ENCODE assay signal across 20 cellular contexts in genomic region chr10:14502451-14502850, GRCh38.
A peak's percentile ranks its signal among the peaks of the same experiment; 100 is the strongest.
DNase-seq lines count a peak whose midpoint lies in the region; ATAC-seq, FAIRE-seq and TF ChIP-seq lines count a peak whose summit lies in the region.
"Had no signal": no experiment of that assay in that cellular context is flagged by ENCODE, and none has a peak within 500 bp of the region (broad histone marks: within the 10 kb centered on the region; RNA-seq: fewer than 3 reads in every experiment).

No MANE protein-coding gene starts in this region.

- no peak for TF ChIP-seq EP300 in GM12878 (IDR thresholded peaks at IDR 0.05; ENCODE audit: borderline replicate concordance in 1 of 2, control insufficient read depth in 1 of 2, low read depth in 2 of 2, low read length in 2 of 2)

- no peaks in the 10 kb centered on the region for H3K79me2 ChIP-seq in GM12878 (ENCODE audit: control insufficient read depth, insufficient read depth, low read length)

- RAD21 ChIA-PET in GM12878 (lab: Charles Lee; ENCODE audit: unreplicated experiment): interaction anchor here (0.6 to 2.5 kb wide), 4 partner anchors 10 to 335 kb away, joined by 3 to 14 read pairs (median 4); partner anchors contain the start of genes CDNF, HSPA14 and MSANTD7

- no peaks in the 10 kb centered on the region for H3K9me3 ChIP-seq in GM12878 (replicated peaks; ENCODE audit: control insufficient read depth, insufficient read depth, low read length)
- H3K9me3 ChIP-seq: SK-N-SH had no signal

- peak; percentile 4 for DNase-seq in AG10803 (ENCODE audit: low read depth)
- peak; percentile 44 for DNase-seq in NAMALWA (ENCODE audit: low spot score)
- no peak for DNase-seq in GM12878 (ENCODE audit: low read depth, low spot score)
- DNase-seq in neural crest cell (ENCODE audit: low read depth, low spot score): no peak
- no peak for DNase-seq in activated naive CD4-positive, alpha-beta T cell treated with Interleukin-2 at 50 U/mL for 16 hours
- DNase-seq in NCI-H69 (lab: John Stamatoyannopoulos, UW): no peak
- DNase-seq: COR-L47, KBM-7, NCI-H1048, NCI-H2081 treated with DMSO at 0.1 percent for 48 hours, NCI-H510A treated with DMSO at 0.1 percent for 48 hours, Right ventricle myocardium superior, SK-N-SH had no signal

- no peak overlapping the region for H3K9ac ChIP-seq in GM12878 (ENCODE audit: control insufficient read depth, insufficient read depth, low read length)
- H3K9ac ChIP-seq: SK-N-SH had no signal

- intact Hi-C loops in GM12878 (cut with micrococcal nuclease; ENCODE audit: unreplicated experiment): no loop called here

- H3K36me3 ChIP-seq in GM12878 (ENCODE audit: control insufficient read depth in 2 of 2, insufficient read depth in 2 of 2, low read length in 1 of 2): no peaks in the 10 kb centered on the region

- ATAC-seq in GM12878 (peak; percentile 15; the same call in 1 of the 3 replicates), GM21526 (IDR thresholded peaks at IDR 0.05; ENCODE audit: low FRiP score, unreplicated experiment) (no peak), HG03354 (IDR thresholded peaks at IDR 0.05; ENCODE audit: poor library complexity, severe bottlenecking, unreplicated experiment) (no peak)
- ATAC-seq: HCT116, Panc1 had no signal

- POLR2A ChIA-PET in GM12878 (lab: Charles Lee): no interaction called here

- SMC1A ChIA-PET in GM12878 (lab: Charles Lee; ENCODE audit: uncharacterized antibody, unreplicated experiment): interaction anchor here (0.6 to 4.3 kb wide), 6 partner anchors 14 to 324 kb away, joined by 3 to 30 read pairs (median 4); no protein-coding TSS in a partner anchor

- H3K4me2 ChIP-seq in GM12878 (ENCODE audit: control insufficient read depth, insufficient read depth): no peak overlapping the region
- H3K4me2 ChIP-seq: SK-N-SH had no signal

- H4K20me1 ChIP-seq in GM12878 (ENCODE audit: control insufficient read depth, insufficient read depth): no peaks in the 10 kb centered on the region

- H3K4me3 Mint-ChIP-seq in neural crest cell: no peak overlapping the region
- H3K4me3 Mint-ChIP-seq: CD14-positive monocyte had no signal

- peak overlapping the region; percentile 12 for H3K27ac Mint-ChIP-seq in neural crest cell (ENCODE audit: unreplicated experiment)
- H3K27ac Mint-ChIP-seq: CD14-positive monocyte had no signal

- no peak for TF ChIP-seq POLR2A in GM12878 (IDR thresholded peaks at IDR 0.05; ENCODE audit: low read depth, low read length)

- H3K4me1 Mint-ChIP-seq in neural crest cell: peaks cover 17% of the 10 kb centered on the region

- in situ Hi-C loops in GM12878 (cut with MboI): loop anchor here (5.0 kb wide), 1 partner anchor 320 kb away; no protein-coding TSS in a partner anchor

- H3K9me3 Mint-ChIP-seq in neural crest cell: no peaks in the 10 kb centered on the region

- BruUV-seq in GM12878 (replicated peaks; lab: Mats Ljungman, UMichigan): no TSS peak

- TF ChIP-seq RAD21 in GM12878 (IDR thresholded peaks at IDR 0.05; ENCODE audit: insufficient read depth, low read depth, low read length): no peak

- WGBS in GM12878 (ENCODE audit: insufficient coverage, insufficient replicate concordance, low lambda C conversion rate, missing lambda C conversion rate): 44% methylated on average over 3 of the region's 3 CpGs

- H2AFZ ChIP-seq in GM12878 (ENCODE audit: control insufficient read depth, low read depth, low read length): no peak overlapping the region

- no peak overlapping the region for H3K27ac ChIP-seq in GM12878 (ENCODE audit: control insufficient read depth, insufficient read depth)
- H3K27ac ChIP-seq: HL-60 had no signal

- no peaks in the 10 kb centered on the region for H3K36me3 Mint-ChIP-seq in neural crest cell (ENCODE audit: low read depth)

- CTCF ChIA-PET in GM12878 (lab: Yijun Ruan, JAX): interaction anchor here (0.6 to 3.4 kb wide), 6 partner anchors 41 to 630 kb away, joined by 3 to 20 read pairs (median 4); partner anchors contain the start of gene CDNF

- H3K27me3 Mint-ChIP-seq in neural crest cell (ENCODE audit: low read depth): no peaks in the 10 kb centered on the region

- no peak for FAIRE-seq in GM12878 (lab: Jason Lieb, UNC)
- FAIRE-seq: A204.1 had no signal

- peaks cover under 1% of the 10 kb centered on the region; the same call in 1 of the 2 replicates for H3K4me1 ChIP-seq in GM12878 (ENCODE audit: control insufficient read depth, insufficient read depth, low read length)

- TF ChIP-seq CTCF in AG10803 (conservative IDR thresholded peaks at IDR 0.05; ENCODE audit: low read length) (no peak), GM12878 (IDR thresholded peaks at IDR 0.05 in 2 of 3, conservative IDR thresholded peaks at IDR 0.05 in 1 of 3; ENCODE audit: control insufficient read depth in 2 of 3, extremely low read depth in 1 of 3, insufficient read depth in 1 of 3, low read depth in 3 of 3, low read length in 3 of 3) (no peak), neural crest cell (conservative IDR thresholded peaks at IDR 0.05) (no peak)

- no peak overlapping the region for H3K4me3 ChIP-seq in AG10803 (ENCODE audit: low read length)
- no peak overlapping the region for H3K4me3 ChIP-seq in GM12878

- no peaks in the 10 kb centered on the region for H3K27me3 ChIP-seq in GM12878 (replicated peaks in 1 of 2; ENCODE audit: control insufficient read depth in 2 of 2, insufficient read depth in 2 of 2, low read length in 1 of 2)

TF ChIP-seq in GM12878, 131 proteins besides CTCF, POLR2A, EP300 and RAD21:
- TF ChIP-seq USF2 (IDR thresholded peaks at IDR 0.05; ENCODE audit: borderline replicate concordance, low read depth, low read length) (no peak), EED (IDR thresholded peaks at IDR 0.05; ENCODE audit: low read depth) (no peak), RELB (IDR thresholded peaks at IDR 0.05; ENCODE audit: low read depth) (no peak)

Comparison
In these comparisons a context has a peak if more than half of its experiments do, and no peak if none do; other contexts are left out.
1. DNase-seq: peak in AG10803 (single experiment) and NAMALWA (single experiment); none in GM12878 (single experiment), neural crest cell (single experiment), activated naive CD4-positive, alpha-beta T cell treated with Interleukin-2 at 50 U/mL for 16 hours (single experiment) and NCI-H69 (single experiment).